In the genomic region with DNA sequence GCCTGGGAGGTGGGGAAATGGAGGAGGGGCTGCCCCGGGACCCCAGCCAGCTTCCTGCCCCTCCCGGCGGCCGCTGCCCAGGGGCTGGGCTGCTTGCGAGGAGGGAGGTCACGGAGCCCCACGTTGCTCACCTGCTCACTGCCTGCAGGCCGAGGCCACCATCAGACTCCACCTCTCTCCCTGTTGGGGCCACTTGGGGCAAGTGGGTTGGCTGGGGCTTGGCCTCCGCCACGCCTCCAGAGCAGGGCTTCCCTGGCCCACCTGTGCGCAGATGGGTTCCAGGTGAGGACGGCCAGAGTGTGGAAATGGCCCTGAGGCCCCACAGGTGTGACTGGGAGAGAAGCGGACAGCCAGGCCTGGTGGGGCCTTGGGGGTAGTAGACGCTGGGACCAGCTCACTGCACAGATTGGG, we compare ENCODE assay signal across 18 cellular contexts.
"Had no signal": no experiment of that assay in that cellular context is flagged by ENCODE, and none has a peak within 500 bp of the region (broad histone marks: within the 10 kb centered on the region; RNA-seq: fewer than 3 reads in every experiment).

No MANE protein-coding gene starts in this region.

- H3K4me1 Mint-ChIP-seq: activated naive CD4-positive, alpha-beta T cell treated with anti-CD3 and anti-CD28 coated beads, Interleukin-2, amount 10 ng/mL, durations not matched to agents 7 days and 5 days; activated naive CD8-positive, alpha-beta T cell treated with anti-CD3 and anti-CD28 coated beads, Interleukin-2, amount 50 U/mL, for 24 hours; naive B cell; stimulated activated effector memory CD8-positive, alpha-beta T cell treated with anti-CD3 and anti-CD28 coated beads, Interleukin-12 subunit alpha, Interleukin-12 subunit beta, amount 100 ng/mL, for 72 hours; stimulated activated naive CD8-positive, alpha-beta T cell treated with anti-CD3 and anti-CD28 coated beads, Interleukin-15, amount 100 ng/mL, for 72 hours had no signal

- H3K4me1 ChIP-seq: foreskin keratinocyte, tibial nerve, vagina had no signal

- DNase-seq: activated CD4-positive, alpha-beta T cell treated with anti-CD3 and anti-CD28 coated beads, Interleukin-2, amount 50 U/mL, for 48 hours; activated effector memory CD4-positive, alpha-beta T cell treated with Interleukin-2 at 50 U/mL for 16 hours; activated naive CD4-positive, alpha-beta T cell treated with anti-CD3 and anti-CD28 coated beads, Interleukin-2, amount 10 ng/mL, durations not matched to agents 7 days and 5 days; activated naive CD8-positive, alpha-beta T cell treated with anti-CD3 and anti-CD28 coated beads, Interleukin-2, amount 50 U/mL, for 24 hours; activated T-cell treated with anti-CD3 and anti-CD28 coated beads, Interleukin-2, amount 50 U/mL, for 48 hours; foreskin keratinocyte; mesendoderm; naive B cell; occipital lobe; small intestine; stimulated activated CD4-positive, alpha-beta T cell treated with anti-CD3 and anti-CD28 coated beads, Interleukin-2, amount 100 ng/mL, for 24 hours; stimulated activated naive CD8-positive, alpha-beta T cell treated with anti-CD3 and anti-CD28 coated beads, Interleukin-15, amount 100 ng/mL, for 72 hours had no signal

- H3K27me3 ChIP-seq: foreskin keratinocyte, suprapubic skin, tibial nerve, vagina had no signal

- H3K9me3 ChIP-seq: suprapubic skin, vagina had no signal

- H3K27ac Mint-ChIP-seq: activated naive CD4-positive, alpha-beta T cell treated with anti-CD3 and anti-CD28 coated beads, Interleukin-2, amount 10 ng/mL, durations not matched to agents 7 days and 5 days; activated naive CD8-positive, alpha-beta T cell treated with anti-CD3 and anti-CD28 coated beads, Interleukin-2, amount 50 U/mL, for 24 hours; stimulated activated naive CD8-positive, alpha-beta T cell treated with anti-CD3 and anti-CD28 coated beads, Interleukin-15, amount 100 ng/mL, for 72 hours had no signal

- ATAC-seq: activated naive CD8-positive, alpha-beta T cell treated with anti-CD3 and anti-CD28 coated beads, Interleukin-2, amount 50 U/mL, for 24 hours; foreskin keratinocyte; sciatic nerve; stimulated activated effector memory CD8-positive, alpha-beta T cell treated with anti-CD3 and anti-CD28 coated beads, Interleukin-12 subunit alpha, Interleukin-12 subunit beta, amount 100 ng/mL, for 72 hours; stimulated activated naive CD8-positive, alpha-beta T cell treated with anti-CD3 and anti-CD28 coated beads, Interleukin-15, amount 100 ng/mL, for 72 hours had no signal

- H3K36me3 ChIP-seq: suprapubic skin, tibial nerve, vagina had no signal

- H3K4me3 Mint-ChIP-seq: activated naive CD4-positive, alpha-beta T cell treated with anti-CD3 and anti-CD28 coated beads, Interleukin-2, amount 10 ng/mL, durations not matched to agents 7 days and 5 days; activated naive CD8-positive, alpha-beta T cell treated with anti-CD3 and anti-CD28 coated beads, Interleukin-2, amount 50 U/mL, for 24 hours; naive B cell; stimulated activated effector memory CD8-positive, alpha-beta T cell treated with anti-CD3 and anti-CD28 coated beads, Interleukin-12 subunit alpha, Interleukin-12 subunit beta, amount 100 ng/mL, for 72 hours; stimulated activated naive CD8-positive, alpha-beta T cell treated with anti-CD3 and anti-CD28 coated beads, Interleukin-15, amount 100 ng/mL, for 72 hours had no signal

- H3K4me3 ChIP-seq: suprapubic skin, tibial nerve, vagina had no signal

- H3K27me3 Mint-ChIP-seq: activated naive CD8-positive, alpha-beta T cell treated with anti-CD3 and anti-CD28 coated beads, Interleukin-2, amount 50 U/mL, for 24 hours; stimulated activated naive CD8-positive, alpha-beta T cell treated with anti-CD3 and anti-CD28 coated beads, Interleukin-15, amount 100 ng/mL, for 72 hours had no signal

- H3K27ac ChIP-seq: foreskin keratinocyte, suprapubic skin, tibial nerve, vagina, VCaP had no signal

- H3K36me3 Mint-ChIP-seq: activated naive CD4-positive, alpha-beta T cell treated with anti-CD3 and anti-CD28 coated beads, Interleukin-2, amount 10 ng/mL, durations not matched to agents 7 days and 5 days; naive B cell; stimulated activated effector memory CD8-positive, alpha-beta T cell treated with anti-CD3 and anti-CD28 coated beads, Interleukin-12 subunit alpha, Interleukin-12 subunit beta, amount 100 ng/mL, for 72 hours had no signal
